8 cellular contexts compared by ENCODE assay signal in genomic region chr3:75435779-75436376, GRCh38.
DNase-seq lines count a peak whose midpoint lies in the region; ATAC-seq and TF ChIP-seq lines count a peak whose summit lies in the region.
"Not testable (repeated sequence)": the region's sequence is repeated elsewhere in the genome, so short reads cannot be mapped to it uniquely, and the experiment has no call there.

No MANE protein-coding gene starts in this region.

- not testable (repeated sequence) for H3K27ac Mint-ChIP-seq in stimulated activated effector memory CD8-positive, alpha-beta T cell treated with anti-CD3 and anti-CD28 coated beads, Interleukin-12 subunit alpha, Interleukin-12 subunit beta, amount 100 ng/mL, for 72 hours

- TF ChIP-seq CTCF in NB4 (IDR thresholded peaks at IDR 0.05; ENCODE audit: low read depth, low read length); adrenal gland (IDR thresholded peaks at IDR 0.05); fibroblast of mammary gland (conservative IDR thresholded peaks at IDR 0.05; ENCODE audit: control insufficient read depth, insufficient read depth, low read depth, low read length): not testable (repeated sequence)

- not testable (repeated sequence) for H3K27me3 ChIP-seq in BLaER1, adrenal gland

- H3K36me3 ChIP-seq in BLaER1, result peaks cover 16% of the 10 kb centered on the region; the same call in 1 of the 2 replicates
- H3K36me3 ChIP-seq in adrenal gland (replicated peaks in 1 of 2); mesodermal cell (ENCODE audit: control insufficient read depth, insufficient read depth, low read length): not testable (repeated sequence)

- H3K9me3 ChIP-seq in BLaER1; adrenal gland (replicated peaks in 1 of 3); mesodermal cell (ENCODE audit: control insufficient read depth, low read length): not testable (repeated sequence)

- intact Hi-C loops in adrenal gland (cut with DNase I), result not testable (repeated sequence)

- H3K27ac ChIP-seq in BLaER1 (peak overlapping the region; percentile 59), adrenal gland (peak overlapping the region in 4 of 5 donors; percentile 81 to 95 (median 92)), mesodermal cell (ENCODE audit: low read depth, low read length, severe bottlenecking) (peak overlapping the region; percentile 88)

- TF ChIP-seq POLR2A in NB4 (IDR thresholded peaks at IDR 0.05; ENCODE audit: extremely low read depth, insufficient read length); adrenal gland (IDR thresholded peaks at IDR 0.05): not testable (repeated sequence)

- not testable (repeated sequence) for H3K36me3 Mint-ChIP-seq in stimulated activated effector memory CD8-positive, alpha-beta T cell treated with anti-CD3 and anti-CD28 coated beads, Interleukin-12 subunit alpha, Interleukin-12 subunit beta, amount 100 ng/mL, for 72 hours

- H3K4me3 ChIP-seq in BLaER1 (peak overlapping the region; percentile 78), NB4 (ENCODE audit: low read depth, low read length) (peak overlapping the region; percentile 50), adrenal gland (peak overlapping the region in 2 of 4 donors; percentile 65 to 96), fibroblast of mammary gland (ENCODE audit: control insufficient read depth, low read depth, low read length) (peak overlapping the region; percentile 46), mesodermal cell (ENCODE audit: extremely low read depth, insufficient read depth, low read length, poor library complexity, severe bottlenecking) (peak overlapping the region; percentile 50)

- peaks cover 11% of the 10 kb centered on the region for H3K4me1 Mint-ChIP-seq in stimulated activated effector memory CD8-positive, alpha-beta T cell treated with anti-CD3 and anti-CD28 coated beads, Interleukin-12 subunit alpha, Interleukin-12 subunit beta, amount 100 ng/mL, for 72 hours

- WGBS in adrenal gland, 4 donors, result 1 to 2% (median 1%) methylated on average over 6 to 38 of the region's 38 CpGs
- WGBS in mesodermal cell (ENCODE audit: insufficient coverage in 2 of 2), 2 experiments, result 2 to 3% methylated on average over 24 to 31 of the region's 38 CpGs

- H3K4me1 ChIP-seq in BLaER1 (peaks cover 18% of the 10 kb centered on the region), adrenal gland (replicated peaks in 1 of 2) (peaks cover 11 to 22% of the 10 kb centered on the region in 2 donors)
- H3K4me1 ChIP-seq in mesodermal cell (ENCODE audit: control insufficient read depth, insufficient read depth, low read length, poor library complexity, severe bottlenecking), result not testable (repeated sequence)

- H3K4me2 ChIP-seq in BLaER1, result peak overlapping the region; percentile 85

- H4K20me1 ChIP-seq in BLaER1, result not testable (repeated sequence)

- peak overlapping the region; percentile 79 for H3K4me3 Mint-ChIP-seq in stimulated activated effector memory CD8-positive, alpha-beta T cell treated with anti-CD3 and anti-CD28 coated beads, Interleukin-12 subunit alpha, Interleukin-12 subunit beta, amount 100 ng/mL, for 72 hours

- peak; percentile 9 for ATAC-seq in GM21381 (IDR thresholded peaks at IDR 0.05; ENCODE audit: unreplicated experiment)
- ATAC-seq in stimulated activated effector memory CD8-positive, alpha-beta T cell treated with anti-CD3 and anti-CD28 coated beads, Interleukin-12 subunit alpha, Interleukin-12 subunit beta, amount 100 ng/mL, for 72 hours, result not testable (repeated sequence)

- DNase-seq in NB4 (ENCODE audit: low read depth); adrenal gland; fibroblast of mammary gland (ENCODE audit: low read depth); stimulated activated effector memory CD8-positive, alpha-beta T cell treated with anti-CD3 and anti-CD28 coated beads, Interleukin-12 subunit alpha, Interleukin-12 subunit beta, amount 100 ng/mL, for 72 hours (ENCODE audit: low spot score in 2 of 2): not testable (repeated sequence)
- peak; percentile 69 for DNase-seq in SHP77 treated with DMSO at 0.1 percent for 48 hours (lab: John Stamatoyannopoulos, UW)

- H3K9ac ChIP-seq in BLaER1, result peak overlapping the region; percentile 86

- not testable (repeated sequence) for H3K9me3 Mint-ChIP-seq in stimulated activated effector memory CD8-positive, alpha-beta T cell treated with anti-CD3 and anti-CD28 coated beads, Interleukin-12 subunit alpha, Interleukin-12 subunit beta, amount 100 ng/mL, for 72 hours
